Comparison of ENCODE assay signal across 1 cellular context in the genomic region with DNA sequence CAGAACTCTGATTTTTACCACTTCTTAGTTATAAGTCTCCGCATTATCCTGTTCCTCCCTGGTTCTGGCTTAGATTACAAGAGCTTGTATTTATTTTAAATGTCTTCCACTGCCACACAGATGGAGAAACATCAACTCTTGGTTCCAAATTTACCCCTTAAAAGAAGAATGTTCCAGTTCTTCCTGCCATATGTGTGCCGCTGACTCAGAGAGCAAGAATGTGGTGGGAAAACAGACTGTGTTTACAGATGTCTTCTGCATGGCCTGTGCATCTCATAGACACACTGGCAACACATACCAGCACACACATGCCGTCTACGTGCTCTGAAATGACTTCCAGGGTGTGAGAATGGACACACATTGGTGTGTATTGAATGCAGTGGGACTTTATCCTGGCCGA.
TF ChIP-seq lines count a peak whose summit lies in the region.

No MANE protein-coding gene starts in this region.

TF ChIP-seq in SK-N-SH, 30 proteins besides CTCF, POLR2A, EP300 and RAD21 (continued from another document):
- TF ChIP-seq, protein P1, sequence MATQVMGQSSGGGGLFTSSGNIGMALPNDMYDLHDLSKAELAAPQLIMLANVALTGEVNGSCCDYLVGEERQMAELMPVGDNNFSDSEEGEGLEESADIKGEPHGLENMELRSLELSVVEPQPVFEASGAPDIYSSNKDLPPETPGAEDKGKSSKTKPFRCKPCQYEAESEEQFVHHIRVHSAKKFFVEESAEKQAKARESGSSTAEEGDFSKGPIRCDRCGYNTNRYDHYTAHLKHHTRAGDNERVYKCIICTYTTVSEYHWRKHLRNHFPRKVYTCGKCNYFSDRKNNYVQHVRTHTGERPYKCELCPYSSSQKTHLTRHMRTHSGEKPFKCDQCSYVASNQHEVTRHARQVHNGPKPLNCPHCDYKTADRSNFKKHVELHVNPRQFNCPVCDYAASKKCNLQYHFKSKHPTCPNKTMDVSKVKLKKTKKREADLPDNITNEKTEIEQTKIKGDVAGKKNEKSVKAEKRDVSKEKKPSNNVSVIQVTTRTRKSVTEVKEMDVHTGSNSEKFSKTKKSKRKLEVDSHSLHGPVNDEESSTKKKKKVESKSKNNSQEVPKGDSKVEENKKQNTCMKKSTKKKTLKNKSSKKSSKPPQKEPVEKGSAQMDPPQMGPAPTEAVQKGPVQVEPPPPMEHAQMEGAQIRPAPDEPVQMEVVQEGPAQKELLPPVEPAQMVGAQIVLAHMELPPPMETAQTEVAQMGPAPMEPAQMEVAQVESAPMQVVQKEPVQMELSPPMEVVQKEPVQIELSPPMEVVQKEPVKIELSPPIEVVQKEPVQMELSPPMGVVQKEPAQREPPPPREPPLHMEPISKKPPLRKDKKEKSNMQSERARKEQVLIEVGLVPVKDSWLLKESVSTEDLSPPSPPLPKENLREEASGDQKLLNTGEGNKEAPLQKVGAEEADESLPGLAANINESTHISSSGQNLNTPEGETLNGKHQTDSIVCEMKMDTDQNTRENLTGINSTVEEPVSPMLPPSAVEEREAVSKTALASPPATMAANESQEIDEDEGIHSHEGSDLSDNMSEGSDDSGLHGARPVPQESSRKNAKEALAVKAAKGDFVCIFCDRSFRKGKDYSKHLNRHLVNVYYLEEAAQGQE (IDR thresholded peaks at IDR 0.05; ENCODE audit: low read depth, low read length), result no peak
- no peak for TF ChIP-seq FOXM1 (IDR thresholded peaks at IDR 0.05; ENCODE audit: low read depth)
- TF ChIP-seq, protein P2, sequence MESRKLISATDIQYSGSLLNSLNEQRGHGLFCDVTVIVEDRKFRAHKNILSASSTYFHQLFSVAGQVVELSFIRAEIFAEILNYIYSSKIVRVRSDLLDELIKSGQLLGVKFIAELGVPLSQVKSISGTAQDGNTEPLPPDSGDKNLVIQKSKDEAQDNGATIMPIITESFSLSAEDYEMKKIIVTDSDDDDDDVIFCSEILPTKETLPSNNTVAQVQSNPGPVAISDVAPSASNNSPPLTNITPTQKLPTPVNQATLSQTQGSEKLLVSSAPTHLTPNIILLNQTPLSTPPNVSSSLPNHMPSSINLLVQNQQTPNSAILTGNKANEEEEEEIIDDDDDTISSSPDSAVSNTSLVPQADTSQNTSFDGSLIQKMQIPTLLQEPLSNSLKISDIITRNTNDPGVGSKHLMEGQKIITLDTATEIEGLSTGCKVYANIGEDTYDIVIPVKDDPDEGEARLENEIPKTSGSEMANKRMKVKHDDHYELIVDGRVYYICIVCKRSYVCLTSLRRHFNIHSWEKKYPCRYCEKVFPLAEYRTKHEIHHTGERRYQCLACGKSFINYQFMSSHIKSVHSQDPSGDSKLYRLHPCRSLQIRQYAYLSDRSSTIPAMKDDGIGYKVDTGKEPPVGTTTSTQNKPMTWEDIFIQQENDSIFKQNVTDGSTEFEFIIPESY (IDR thresholded peaks at IDR 0.05; ENCODE audit: borderline replicate concordance, low read depth), result no peak
- no peak for TF ChIP-seq CHD2 (IDR thresholded peaks at IDR 0.05; ENCODE audit: low read length, partially characterized antibody)
- no peak for TF ChIP-seq GABPA (IDR thresholded peaks at IDR 0.05; ENCODE audit: low read depth)
- TF ChIP-seq NFIC (IDR thresholded peaks at IDR 0.05; ENCODE audit: borderline replicate concordance), result no peak
TF ChIP-seq in SK-N-SH: peak in this region for 3.
